ENCODE assay signal across 9 cellular contexts in the genomic region with DNA sequence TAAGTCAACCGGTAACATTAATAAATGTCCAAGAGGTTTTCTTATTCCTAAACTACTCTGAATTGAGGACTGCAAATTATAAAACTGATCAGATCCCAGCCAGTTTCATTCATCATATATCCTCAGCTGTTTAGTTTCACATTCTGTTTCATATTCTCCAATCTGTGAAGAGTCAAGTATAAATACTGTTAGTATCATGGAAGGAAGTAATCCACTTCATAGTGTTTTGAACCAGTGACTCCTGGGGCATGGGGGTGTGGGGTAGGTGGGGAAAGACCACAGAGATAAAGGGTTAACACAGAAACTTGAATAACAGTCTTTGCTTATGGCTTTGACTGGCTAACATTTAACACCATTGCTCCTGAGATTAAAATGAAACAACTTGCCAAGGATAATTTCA.
DNase-seq lines count a peak whose midpoint lies in the region; ATAC-seq and TF ChIP-seq lines count a peak whose summit lies in the region.
"Had no signal": no experiment of that assay in that cellular context is flagged by ENCODE, and none has a peak within 500 bp of the region (broad histone marks: within the 10 kb centered on the region; RNA-seq: fewer than 3 reads in every experiment).

No MANE protein-coding gene starts in this region.

- no peak overlapping the region for H2BK15ac ChIP-seq in mesenchymal stem cell (ENCODE audit: low read depth, poor library complexity, severe bottlenecking)

- 100% methylated on average over 1 of the region's 1 CpG for WGBS in mesenchymal stem cell
- 65 to 73% methylated on average over 1 of the region's 1 CpG for WGBS in tibial nerve, 2 donors

- peak overlapping the region in 1 of 2 experiments; percentile 16 for H3K18ac ChIP-seq in mesenchymal stem cell (ENCODE audit: low read depth in 1 of 2, low read length in 2 of 2)

- H3K27ac ChIP-seq in right atrium auricular region (peak overlapping the region; percentile 13 to 58), mesenchymal stem cell (ENCODE audit: low read length, poor library complexity, severe bottlenecking) (no peak overlapping the region), tibial nerve (peak overlapping the region in 3 of 4 donors; percentile 70 to 94 (median 87))

- H3K36me3 ChIP-seq in right atrium auricular region: no peaks in the 10 kb centered on the region
- H3K36me3 ChIP-seq in mesenchymal stem cell (ENCODE audit: control insufficient read depth in 1 of 2, insufficient read depth in 2 of 2, low read depth in 1 of 2, low read length in 2 of 2): peaks cover 4 to 8% of the 10 kb centered on the region in 2 experiments
- no peaks in the 10 kb centered on the region for H3K36me3 ChIP-seq in tibial nerve

- peaks cover 22% of the 10 kb centered on the region for H3K79me1 ChIP-seq in mesenchymal stem cell (replicated peaks; ENCODE audit: low read length, poor library complexity, severe bottlenecking)

- peak overlapping the region; percentile 0 for H3K4me3 Mint-ChIP-seq in activated naive CD4-positive, alpha-beta T cell treated with anti-CD3 and anti-CD28 coated beads for 36 hours

- H3K27me3 ChIP-seq in right atrium auricular region: no peaks in the 10 kb centered on the region
- H3K27me3 ChIP-seq in mesenchymal stem cell (ENCODE audit: control insufficient read depth in 1 of 2, insufficient read depth in 1 of 2, low read length in 2 of 2): no peaks in the 10 kb centered on the region
- no peaks in the 10 kb centered on the region for H3K27me3 ChIP-seq in tibial nerve

- no peak overlapping the region for H4K8ac ChIP-seq in mesenchymal stem cell (ENCODE audit: low read length)

- H2AFZ ChIP-seq in mesenchymal stem cell (ENCODE audit: low read depth, low read length): no peak overlapping the region

- H3K4ac ChIP-seq in mesenchymal stem cell (ENCODE audit: low read depth in 1 of 2, low read length in 2 of 2): no peak overlapping the region

- no peak for DNase-seq in right atrium auricular region (ENCODE audit: low spot score)
- DNase-seq in left ventricle myocardium superior: no peak
- peak; percentile 47 for DNase-seq in activated naive CD4-positive, alpha-beta T cell treated with anti-CD3 and anti-CD28 coated beads for 36 hours
- DNase-seq in mesenchymal stem cell: no peak
- no peak for DNase-seq in tibial nerve (ENCODE audit: low spot score in 2 of 2)
- no peak for DNase-seq in GDM1 (lab: John Stamatoyannopoulos, UW)
- no peak for DNase-seq in iPS-NIHi11 (ENCODE audit: low spot score)
- DNase-seq: NCI-H510A had no signal

- H3K9me3 Mint-ChIP-seq in activated naive CD4-positive, alpha-beta T cell treated with anti-CD3 and anti-CD28 coated beads for 36 hours: no peaks in the 10 kb centered on the region

- intact Hi-C loops in left ventricle myocardium superior (cut with micrococcal nuclease): no loop called here
- intact Hi-C loops in activated naive CD4-positive, alpha-beta T cell treated with anti-CD3 and anti-CD28 coated beads for 36 hours (cut with micrococcal nuclease): loop anchor here (1.0 kb wide), 1 partner anchor 39 kb away; no protein-coding TSS in a partner anchor

- H2BK120ac ChIP-seq in mesenchymal stem cell (ENCODE audit: low read depth, low read length): no peak overlapping the region

- no peak overlapping the region for H3K14ac ChIP-seq in mesenchymal stem cell (ENCODE audit: low read length in 2 of 2)

- no peak for TF ChIP-seq POLR2A in tibial nerve (IDR thresholded peaks at IDR 0.05)

- H3K4me1 ChIP-seq in right atrium auricular region (peaks cover 0 to 64% of the 10 kb centered on the region in 2 donors), mesenchymal stem cell (ENCODE audit: control insufficient read depth, insufficient read depth, low read depth, low read length) (peaks cover 29% of the 10 kb centered on the region), tibial nerve (peaks cover 0 to 92% (median 40%) of the 10 kb centered on the region in 4 donors)

- peak overlapping the region; percentile 45 for H3K9ac ChIP-seq in mesenchymal stem cell (ENCODE audit: low read length)

- no peak overlapping the region for H2BK12ac ChIP-seq in mesenchymal stem cell (ENCODE audit: low read length in 2 of 2)

- H3K4me1 Mint-ChIP-seq in activated naive CD4-positive, alpha-beta T cell treated with anti-CD3 and anti-CD28 coated beads for 36 hours (ENCODE audit: low read depth): peaks cover 94% of the 10 kb centered on the region

- no peak overlapping the region for H3K4me2 ChIP-seq in mesenchymal stem cell (ENCODE audit: low read length, poor library complexity, severe bottlenecking)

- no peak overlapping the region for H3K23ac ChIP-seq in mesenchymal stem cell (ENCODE audit: low read length in 2 of 2)

- no peak overlapping the region for H2AK5ac ChIP-seq in mesenchymal stem cell (ENCODE audit: low read length, severe bottlenecking)

- H3K27me3 Mint-ChIP-seq in activated naive CD4-positive, alpha-beta T cell treated with anti-CD3 and anti-CD28 coated beads for 36 hours (ENCODE audit: low read depth): no peaks in the 10 kb centered on the region

- TF ChIP-seq EP300 in tibial nerve (IDR thresholded peaks at IDR 0.05): no peak

- CTCF ChIA-PET in activated naive CD4-positive, alpha-beta T cell treated with anti-CD3 and anti-CD28 coated beads for 36 hours (lab: Charles Lee): interaction anchor here (0.7 to 2.3 kb wide), 11 partner anchors 10 to 544 kb away, joined by 3 to 23 read pairs (median 5); a partner anchor contains a TSS

- peak overlapping the region; percentile 92 for H3K27ac Mint-ChIP-seq in activated naive CD4-positive, alpha-beta T cell treated with anti-CD3 and anti-CD28 coated beads for 36 hours

- no peak for ATAC-seq in left ventricle myocardium superior
- no peak for ATAC-seq in HG02870 (IDR thresholded peaks at IDR 0.05; ENCODE audit: unreplicated experiment)

- H3K4me3 ChIP-seq in right atrium auricular region (no peak overlapping the region), mesenchymal stem cell (ENCODE audit: insufficient read depth in 1 of 2, low read depth in 1 of 2, low read length in 2 of 2) (peak overlapping the region in 1 of 2 experiments; percentile 2), tibial nerve (no peak overlapping the region)

- peaks cover 15% of the 10 kb centered on the region for H3K36me3 Mint-ChIP-seq in activated naive CD4-positive, alpha-beta T cell treated with anti-CD3 and anti-CD28 coated beads for 36 hours (ENCODE audit: low read depth)

- TF ChIP-seq CTCF in right atrium auricular region (IDR thresholded peaks at IDR 0.05) (no peak), tibial nerve (IDR thresholded peaks at IDR 0.05) (no peak)

- H3K9me3 ChIP-seq in right atrium auricular region (no peaks in the 10 kb centered on the region), mesenchymal stem cell (ENCODE audit: control insufficient read depth, low read length) (no peaks in the 10 kb centered on the region), tibial nerve (no peaks in the 10 kb centered on the region)

- no peak overlapping the region for H4K91ac ChIP-seq in mesenchymal stem cell (ENCODE audit: low read length)

- no peak overlapping the region for H2BK5ac ChIP-seq in mesenchymal stem cell (ENCODE audit: low read depth, low read length, poor library complexity, severe bottlenecking)
